Comparison of ENCODE assay signal across 8 cellular contexts in the genomic region with DNA sequence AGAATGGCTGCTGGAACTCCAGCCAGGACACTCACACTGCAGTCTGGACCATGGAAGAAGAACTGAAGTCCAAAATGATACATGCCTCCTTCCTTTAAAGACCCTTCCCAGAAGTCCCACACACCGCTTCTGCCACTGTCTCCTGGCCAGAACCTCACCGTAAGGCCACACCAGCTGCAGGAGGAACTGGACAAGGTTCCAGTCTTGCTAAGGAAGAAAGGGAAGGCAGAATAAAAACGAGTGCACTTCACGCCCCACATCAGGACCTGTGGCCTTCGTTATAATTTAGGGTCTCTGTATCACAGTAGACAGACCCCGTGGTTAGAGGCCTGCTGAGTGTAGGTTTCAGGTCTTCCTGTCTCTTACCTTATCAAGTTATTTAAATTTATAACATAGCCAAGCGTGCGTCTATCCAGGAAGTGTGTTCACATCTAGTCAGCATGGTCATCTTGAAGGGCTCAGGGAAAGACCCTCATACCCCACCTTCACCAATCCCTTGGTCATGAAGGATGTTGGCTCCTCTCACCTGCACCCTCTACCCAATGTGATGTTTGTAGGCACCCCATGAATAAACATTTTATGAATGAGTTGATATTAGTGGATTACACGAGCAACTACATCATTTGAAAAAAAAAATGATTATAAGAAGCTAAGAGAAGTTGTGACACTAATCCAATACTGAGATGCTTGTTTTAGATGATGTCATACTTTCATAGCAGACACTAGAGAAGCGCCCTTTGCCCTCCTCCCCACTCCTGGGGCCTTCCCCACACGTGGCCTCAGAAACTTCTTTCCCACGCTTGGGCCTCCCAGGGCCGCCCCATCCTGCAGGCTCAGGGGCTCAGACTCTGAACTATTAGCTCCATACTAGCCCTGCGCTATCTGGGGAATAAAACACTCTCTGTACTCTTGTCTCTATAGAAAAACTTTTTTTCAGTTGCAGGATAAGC.
DNase-seq lines count a peak whose midpoint lies in the region; ATAC-seq and TF ChIP-seq lines count a peak whose summit lies in the region.

No MANE protein-coding gene starts in this region.

- H3K27me3 ChIP-seq in colonic mucosa: no peaks in the 10 kb centered on the region

- intact Hi-C loops in colonic mucosa (cut with DNase I): no loop called here

- H3K4me3 ChIP-seq in GM12865 (ENCODE audit: low read depth, low read length) (no peak overlapping the region), colonic mucosa (no peak overlapping the region)

- TF ChIP-seq CTCF in GM12865 (IDR thresholded peaks at IDR 0.05; ENCODE audit: insufficient read depth, low read depth, low read length, missing control alignments): no peak
- no peak for TF ChIP-seq CTCF in colonic mucosa (IDR thresholded peaks at IDR 0.05)

- no peak overlapping the region for H3K9ac ChIP-seq in colonic mucosa (ENCODE audit: low read depth in 2 of 2, low read length in 2 of 2)

- H3K4me1 ChIP-seq in colonic mucosa: peaks cover 3% of the 10 kb centered on the region

- DNase-seq in GM12865 (ENCODE audit: low read depth) (peak; percentile 88), globus pallidus (ENCODE audit: low spot score) (peak; percentile 24), activated gamma-delta T cell treated with Interleukin-2 at 50 U/mL for 16 hours (no peak), NCI-H1417 treated with DMSO at 0.1 percent for 48 hours (lab: John Stamatoyannopoulos, UW) (no peak), A172 (ENCODE audit: low spot score) (no peak), colonic mucosa (no peak)

- ATAC-seq in GM21390 (IDR thresholded peaks at IDR 0.05; ENCODE audit: unreplicated experiment) (peak; percentile 50), HG03558 (IDR thresholded peaks at IDR 0.05; ENCODE audit: extremely low read depth, unreplicated experiment) (peak; percentile 47)

- H3K9me3 ChIP-seq in colonic mucosa: no peaks in the 10 kb centered on the region

- no peaks in the 10 kb centered on the region for H3K36me3 ChIP-seq in colonic mucosa

- no peak overlapping the region for H3K27ac ChIP-seq in colonic mucosa

Comparison
In these comparisons a context has a peak if more than half of its experiments do, and no peak if none do; other contexts are left out.
1. DNase-seq: peak in GM12865 (single experiment) and globus pallidus (single experiment); none in activated gamma-delta T cell treated with Interleukin-2 at 50 U/mL for 16 hours (single experiment), NCI-H1417 treated with DMSO at 0.1 percent for 48 hours (single experiment), A172 (single experiment) and colonic mucosa (single experiment).